Comparison of ENCODE assay signal across 22 cellular contexts in the genomic region with DNA sequence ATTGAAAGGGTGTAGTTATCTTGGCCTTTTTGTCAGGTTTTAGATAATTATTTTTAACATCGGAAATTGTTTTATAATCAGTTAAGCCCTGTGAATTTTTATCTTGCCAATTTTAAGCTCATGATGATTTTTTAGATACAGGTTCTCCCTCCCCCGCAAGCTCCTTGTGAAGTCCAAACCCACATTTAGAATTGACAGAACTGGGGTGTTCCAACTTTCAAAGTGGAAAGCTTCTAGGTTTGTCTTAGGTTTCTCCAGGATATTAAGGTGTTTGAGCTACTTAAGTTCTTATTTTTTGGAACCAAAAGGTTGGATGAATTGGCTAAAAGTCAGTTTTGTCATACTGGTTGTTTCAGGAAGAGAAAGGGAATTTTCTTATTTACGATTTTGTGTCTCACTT. TPM values are rescaled to one million over a fixed set of nuclear protein-coding genes. Genes with fewer than 3 reads are reported as not detected.
DNase-seq lines count a peak whose midpoint lies in the region; ATAC-seq and TF ChIP-seq lines count a peak whose summit lies in the region.
"Had no signal": no experiment of that assay in that cellular context is flagged by ENCODE, and none has a peak within 500 bp of the region (broad histone marks: within the 10 kb centered on the region; RNA-seq: fewer than 3 reads in every experiment).

No MANE protein-coding gene starts in this region.

- peaks cover 68% of the 10 kb centered on the region for H3K79me2 ChIP-seq in GM23338 (replicated peaks; ENCODE audit: insufficient read depth)

- peaks cover 11% of the 10 kb centered on the region for H3K4me1 Mint-ChIP-seq in activated CD4-positive, alpha-beta T cell treated with anti-CD3 and anti-CD28 coated beads, Interleukin-2, amount 10 ng/mL, durations not matched to agents 24 days and 14 days
- H3K4me1 Mint-ChIP-seq in GM23338: peaks cover 4% of the 10 kb centered on the region
- peaks cover 14% of the 10 kb centered on the region for H3K4me1 Mint-ChIP-seq in nephron
- H3K4me1 Mint-ChIP-seq: stimulated activated memory B cell treated with anti-CD40 and anti-IgM and Interleukin-4, amounts not matched to agents 10 μg/mL and 1 μg/mL and 100 μg/mL, for 72 hours had no signal

- no peak overlapping the region for H3K4me2 ChIP-seq in GM23338

- TF ChIP-seq CTCF in GM23338 (conservative IDR thresholded peaks at IDR 0.05; ENCODE audit: low read depth in 2 of 2): no peak
- TF ChIP-seq CTCF in nephron (IDR thresholded peaks at IDR 0.05; ENCODE audit: unreplicated experiment in 3 of 3): no peak

- no peaks in the 10 kb centered on the region for H3K27me3 ChIP-seq in GM23338 (ENCODE audit: insufficient read depth)
- H3K27me3 ChIP-seq: ascending aorta, right atrium auricular region, tibial nerve had no signal

- no peak overlapping the region for H2AFZ ChIP-seq in GM23338

- peak overlapping the region; percentile 9 for H3K27ac Mint-ChIP-seq in activated CD4-positive, alpha-beta T cell treated with anti-CD3 and anti-CD28 coated beads, Interleukin-2, amount 10 ng/mL, durations not matched to agents 24 days and 14 days
- H3K27ac Mint-ChIP-seq in GM23338 (no peak overlapping the region), nephron (peak overlapping the region in 2 of 3 experiments; percentile 20 to 44)
- H3K27ac Mint-ChIP-seq: stimulated activated memory B cell treated with anti-CD40 and anti-IgM and Interleukin-4, amounts not matched to agents 10 μg/mL and 1 μg/mL and 100 μg/mL, for 72 hours; T-helper 1 cell treated with Interleukin-12 subunit alpha and Interleukin-12 subunit beta and Interleukin-4 antibody, amounts not matched to agents 30 μg/mL and 1 μg/mL, for 36 hours had no signal

- no peak for DNase-seq in activated CD4-positive, alpha-beta T cell treated with anti-CD3 and anti-CD28 coated beads, Interleukin-2, amount 10 ng/mL, durations not matched to agents 24 days and 14 days
- DNase-seq in activated CD4-positive, alpha-beta T cell treated with anti-CD3 and anti-CD28 coated beads, Interleukin-2, amount 50 U/mL, for 1 hour: no peak
- no peak for DNase-seq in GM23338 (ENCODE audit: low spot score)
- no peak for DNase-seq in NCI-H2081 treated with DMSO at 0.1 percent for 48 hours (lab: John Stamatoyannopoulos, UW)
- DNase-seq in NK-92 (lab: John Stamatoyannopoulos, UW; ENCODE audit: unreplicated experiment): no peak
- DNase-seq: 8988T, activated gamma-delta T cell, DMS79, kidney glomerular epithelial cell, NCI-H2029, NCI-H524, SHP77 treated with DMSO at 0.1 percent for 48 hours had no signal

- intact Hi-C loops in activated CD4-positive, alpha-beta T cell treated with anti-CD3 and anti-CD28 coated beads, Interleukin-2, amount 10 ng/mL, durations not matched to agents 24 days and 14 days (cut with micrococcal nuclease): no loop called here

- H3K4me3 ChIP-seq in GM23338: no peak overlapping the region
- H3K4me3 ChIP-seq: ascending aorta, coronary artery, right atrium auricular region, tibial nerve had no signal

- H4K20me1 ChIP-seq in GM23338 (replicated peaks; ENCODE audit: insufficient read depth): peaks cover 42% of the 10 kb centered on the region

- no peaks in the 10 kb centered on the region for H3K9me2 ChIP-seq in GM23338 (ENCODE audit: insufficient read depth)

- H3K27ac ChIP-seq in GM23338 (ENCODE audit: low read depth): peak overlapping the region; percentile 78
- peak overlapping the region; percentile 74 for H3K27ac ChIP-seq in angular gyrus (ENCODE audit: low read depth, low read length)
- H3K27ac ChIP-seq: ascending aorta, C4-2B, coronary artery, right atrium auricular region, tibial nerve had no signal

- H3K27me3 Mint-ChIP-seq in activated CD4-positive, alpha-beta T cell treated with anti-CD3 and anti-CD28 coated beads, Interleukin-2, amount 10 ng/mL, durations not matched to agents 24 days and 14 days: no peaks in the 10 kb centered on the region
- H3K27me3 Mint-ChIP-seq in GM23338 (ENCODE audit: insufficient read depth, low read depth, poor library complexity) (peaks cover 2% of the 10 kb centered on the region), nephron (ENCODE audit: low read depth) (no peaks in the 10 kb centered on the region)
- H3K27me3 Mint-ChIP-seq: stimulated activated memory B cell treated with anti-CD40 and anti-IgM and Interleukin-4, amounts not matched to agents 10 μg/mL and 1 μg/mL and 100 μg/mL, for 72 hours had no signal

- H3K36me3 ChIP-seq in GM23338 (ENCODE audit: insufficient read depth): peaks cover 80% of the 10 kb centered on the region

- ATAC-seq in GM23338: no peak
- ATAC-seq in HG03175 (IDR thresholded peaks at IDR 0.05; ENCODE audit: unreplicated experiment): no peak
- ATAC-seq: stimulated activated memory B cell treated with anti-CD40 and anti-IgM and Interleukin-4, amounts not matched to agents 10 μg/mL and 1 μg/mL and 100 μg/mL, for 72 hours had no signal

- no peaks in the 10 kb centered on the region for H3K4me1 ChIP-seq in GM23338 (ENCODE audit: insufficient read depth)

- no peak overlapping the region for H3K4me3 Mint-ChIP-seq in activated CD4-positive, alpha-beta T cell treated with anti-CD3 and anti-CD28 coated beads, Interleukin-2, amount 10 ng/mL, durations not matched to agents 24 days and 14 days
- no peak overlapping the region for H3K4me3 Mint-ChIP-seq in GM23338
- no peak overlapping the region for H3K4me3 Mint-ChIP-seq in nephron
- H3K4me3 Mint-ChIP-seq: stimulated activated memory B cell treated with anti-CD40 and anti-IgM and Interleukin-4, amounts not matched to agents 10 μg/mL and 1 μg/mL and 100 μg/mL, for 72 hours; T-helper 1 cell treated with Interleukin-12 subunit alpha and Interleukin-12 subunit beta and Interleukin-4 antibody, amounts not matched to agents 30 μg/mL and 1 μg/mL, for 36 hours had no signal

- 0 out of 2 replicates have a peak, but pooled peaks cover 5% of the 10 kb centered on the region for H3F3A ChIP-seq in GM23338 (replicated peaks; ENCODE audit: low read depth)

- H3K9me3 Mint-ChIP-seq in activated CD4-positive, alpha-beta T cell treated with anti-CD3 and anti-CD28 coated beads, Interleukin-2, amount 10 ng/mL, durations not matched to agents 24 days and 14 days: no peaks in the 10 kb centered on the region
- no peaks in the 10 kb centered on the region for H3K9me3 Mint-ChIP-seq in GM23338
- H3K9me3 Mint-ChIP-seq in nephron: no peaks in the 10 kb centered on the region
- H3K9me3 Mint-ChIP-seq: stimulated activated memory B cell treated with anti-CD40 and anti-IgM and Interleukin-4, amounts not matched to agents 10 μg/mL and 1 μg/mL and 100 μg/mL, for 72 hours; T-helper 1 cell treated with Interleukin-12 subunit alpha and Interleukin-12 subunit beta and Interleukin-4 antibody, amounts not matched to agents 30 μg/mL and 1 μg/mL, for 36 hours had no signal

- H3K36me3 Mint-ChIP-seq in activated CD4-positive, alpha-beta T cell treated with anti-CD3 and anti-CD28 coated beads, Interleukin-2, amount 10 ng/mL, durations not matched to agents 24 days and 14 days (ENCODE audit: low read depth): peaks cover 62% of the 10 kb centered on the region
- H3K36me3 Mint-ChIP-seq in GM23338 (ENCODE audit: low read depth): peaks cover 85% of the 10 kb centered on the region
- peaks cover 77% of the 10 kb centered on the region for H3K36me3 Mint-ChIP-seq in nephron (ENCODE audit: low read depth)

TF ChIP-seq in GM23338, 12 proteins besides CTCF, POLR2A, EP300 and RAD21:
- no peak for TF ChIP-seq EZH2 (IDR thresholded peaks at IDR 0.05; ENCODE audit: low read depth, unreplicated experiment)
- no peak for TF ChIP-seq CREB1 (CRISPR knock-in tag; IDR thresholded peaks at IDR 0.05; ENCODE audit: low read depth)
- TF ChIP-seq ZNF331 (CRISPR knock-in tag; IDR thresholded peaks at IDR 0.05; ENCODE audit: low read depth): no peak
- no peak for TF ChIP-seq STAT1 (IDR thresholded peaks at IDR 0.05; ENCODE audit: unreplicated experiment)
- TF ChIP-seq, protein P1, sequence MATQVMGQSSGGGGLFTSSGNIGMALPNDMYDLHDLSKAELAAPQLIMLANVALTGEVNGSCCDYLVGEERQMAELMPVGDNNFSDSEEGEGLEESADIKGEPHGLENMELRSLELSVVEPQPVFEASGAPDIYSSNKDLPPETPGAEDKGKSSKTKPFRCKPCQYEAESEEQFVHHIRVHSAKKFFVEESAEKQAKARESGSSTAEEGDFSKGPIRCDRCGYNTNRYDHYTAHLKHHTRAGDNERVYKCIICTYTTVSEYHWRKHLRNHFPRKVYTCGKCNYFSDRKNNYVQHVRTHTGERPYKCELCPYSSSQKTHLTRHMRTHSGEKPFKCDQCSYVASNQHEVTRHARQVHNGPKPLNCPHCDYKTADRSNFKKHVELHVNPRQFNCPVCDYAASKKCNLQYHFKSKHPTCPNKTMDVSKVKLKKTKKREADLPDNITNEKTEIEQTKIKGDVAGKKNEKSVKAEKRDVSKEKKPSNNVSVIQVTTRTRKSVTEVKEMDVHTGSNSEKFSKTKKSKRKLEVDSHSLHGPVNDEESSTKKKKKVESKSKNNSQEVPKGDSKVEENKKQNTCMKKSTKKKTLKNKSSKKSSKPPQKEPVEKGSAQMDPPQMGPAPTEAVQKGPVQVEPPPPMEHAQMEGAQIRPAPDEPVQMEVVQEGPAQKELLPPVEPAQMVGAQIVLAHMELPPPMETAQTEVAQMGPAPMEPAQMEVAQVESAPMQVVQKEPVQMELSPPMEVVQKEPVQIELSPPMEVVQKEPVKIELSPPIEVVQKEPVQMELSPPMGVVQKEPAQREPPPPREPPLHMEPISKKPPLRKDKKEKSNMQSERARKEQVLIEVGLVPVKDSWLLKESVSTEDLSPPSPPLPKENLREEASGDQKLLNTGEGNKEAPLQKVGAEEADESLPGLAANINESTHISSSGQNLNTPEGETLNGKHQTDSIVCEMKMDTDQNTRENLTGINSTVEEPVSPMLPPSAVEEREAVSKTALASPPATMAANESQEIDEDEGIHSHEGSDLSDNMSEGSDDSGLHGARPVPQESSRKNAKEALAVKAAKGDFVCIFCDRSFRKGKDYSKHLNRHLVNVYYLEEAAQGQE (IDR thresholded peaks at IDR 0.05; ENCODE audit: unreplicated experiment): no peak
- TF ChIP-seq POLR2AphosphoS5 (IDR thresholded peaks at IDR 0.05; ENCODE audit: low read depth): no peak
- no peak for TF ChIP-seq ZNF114 (CRISPR knock-in tag; IDR thresholded peaks at IDR 0.05)
- no peak for TF ChIP-seq NANOG (IDR thresholded peaks at IDR 0.05; ENCODE audit: borderline replicate concordance)
- TF ChIP-seq EZH2phosphoT487 (IDR thresholded peaks at IDR 0.05; ENCODE audit: unreplicated experiment): no peak
TF ChIP-seq in GM23338: peak in this region for 0.

RNA-seq across cellular contexts. Expression of a gene that starts 49.1 kb away (rescaled TPM):
- total RNA-seq in activated CD4-positive, alpha-beta T cell treated with anti-CD3 and anti-CD28 coated beads, Interleukin-2, amount 10 ng/mL, durations not matched to agents 24 days and 14 days: 219 and 222 TPM in 2 replicates
- 201 and 225 TPM in 2 replicates for total RNA-seq in GM23338 (2014; rRNA removed; shearing (Covaris generic))
- 44.2 and 47.2 TPM in 2 replicates for polyA plus RNA-seq in GM23338 (2016; fragmentation: Nextera tagmentation; extraction: Ambion mirVana)
